Comparison of ENCODE assay signal across 1 cellular context in genomic region chr14:77157716-77158115, GRCh38.
TF ChIP-seq lines count a peak whose summit lies in the region.

No MANE protein-coding gene starts in this region.

TF ChIP-seq in GM23338, 12 proteins besides CTCF, POLR2A, EP300 and RAD21 (continued from another document):
- no peak for TF ChIP-seq ZNF462 (CRISPR knock-in tag; IDR thresholded peaks at IDR 0.05)
